Comparison of ENCODE assay signal across 23 cellular contexts in genomic region chr14:106820119-106820518, GRCh38.
"Had no signal": no experiment of that assay in that cellular context is flagged by ENCODE, and none has a peak within 500 bp of the region (broad histone marks: within the 10 kb centered on the region; RNA-seq: fewer than 3 reads in every experiment).

No MANE protein-coding gene starts in this region.

- H3K36me3 ChIP-seq: colonic mucosa, esophagus squamous epithelium, lower lobe of right lung, prostate gland, right atrium auricular region, stomach, tibial artery had no signal

- H3K4me1 ChIP-seq: colonic mucosa, esophagus squamous epithelium, lower lobe of right lung, prostate gland, right atrium auricular region, stomach, tibial artery had no signal

- H3K4me3 ChIP-seq: colonic mucosa, esophagus squamous epithelium, lower lobe of right lung, prostate gland, right atrium auricular region, stomach, testis, tibial artery had no signal

- H3K9me3 ChIP-seq: colonic mucosa, esophagus squamous epithelium, lower lobe of right lung, prostate gland, right atrium auricular region, stomach, testis, tibial artery had no signal

- H3K27ac ChIP-seq: colonic mucosa, esophagus squamous epithelium, lower lobe of right lung, prostate gland, right atrium auricular region, stomach, testis, tibial artery had no signal

- DNase-seq: colonic mucosa; dermis blood vessel endothelial cell; effector memory CD4-positive, alpha-beta T cell; erythroblast; esophagus squamous epithelium; foreskin melanocyte; head of caudate nucleus; left colon; left ventricle myocardium superior; lower lobe of right lung; naive thymus-derived CD8-positive, alpha-beta T cell; nephron progenitor cell; nucleus accumbens; stimulated activated CD4-positive, alpha-beta T cell treated with anti-CD3 and anti-CD28 coated beads, Interleukin-2, amount 100 ng/mL, for 24 hours; stimulated activated CD4-positive, alpha-beta T cell treated with anti-CD3 and anti-CD28 coated beads, Interleukin-4, amount 100 ng/mL, for 24 hours; stimulated activated naive CD4-positive, alpha-beta T cell treated with Interleukin-2 at 50 U/mL for 16 hours; stomach; testis; tibial artery had no signal

- H3K27me3 ChIP-seq: colonic mucosa, right atrium auricular region, testis, tibial artery had no signal

- ATAC-seq: left colon; left ventricle myocardium superior; lower lobe of right lung; naive thymus-derived CD8-positive, alpha-beta T cell; sciatic nerve; stimulated activated effector memory CD8-positive, alpha-beta T cell treated with anti-CD3 and anti-CD28 coated beads, Interleukin-12 subunit alpha, Interleukin-12 subunit beta, amount 100 ng/mL, for 72 hours had no signal
